In genomic region chr14:51825926-51826325, GRCh38 we compare ENCODE assay signal across 32 cellular contexts.
"Had no signal": no experiment of that assay in that cellular context is flagged by ENCODE, and none has a peak within 500 bp of the region (broad histone marks: within the 10 kb centered on the region; RNA-seq: fewer than 3 reads in every experiment).

No MANE protein-coding gene starts in this region.

- H3K36me3 ChIP-seq: adrenal gland, brain microvascular endothelial cell, breast epithelium, WERI-Rb-1 had no signal

- H3K4me1 ChIP-seq: body of pancreas, breast epithelium had no signal

- H3K27me3 ChIP-seq: adrenal gland, body of pancreas, brain microvascular endothelial cell, breast epithelium had no signal

- H3K4me3 ChIP-seq: adrenal gland, body of pancreas, breast epithelium had no signal

- H3K9me3 ChIP-seq: adrenal gland, body of pancreas, breast epithelium had no signal

- DNase-seq: activated CD4-positive, alpha-beta memory T cell treated with anti-CD3 and anti-CD28 coated beads, Interleukin-2, amount 10 ng/mL, durations not matched to agents 7 days and 5 days; activated CD4-positive, alpha-beta T cell treated with anti-CD3 and anti-CD28 coated beads for 1 hour; activated CD4-positive, alpha-beta T cell treated with anti-CD3 and anti-CD28 coated beads for 36 hours; activated CD4-positive, alpha-beta T cell treated with anti-CD3 and anti-CD28 coated beads for 48 hours; activated CD4-positive, alpha-beta T cell treated with anti-CD3 and anti-CD28 coated beads, Interleukin-2, amount 10 ng/mL, durations not matched to agents 7 days and 5 days; activated CD4-positive, alpha-beta T cell treated with anti-CD3 and anti-CD28 coated beads, Interleukin-2, amount 50 U/mL, for 48 hours; activated CD4-positive, CD25-positive, alpha-beta regulatory T cell; activated CD8-positive, alpha-beta memory T cell treated with anti-CD3 and anti-CD28 coated beads for 24 hours; activated CD8-positive, alpha-beta memory T cell treated with anti-CD3 and anti-CD28 coated beads, Interleukin-2, amount 10 ng/mL, durations not matched to agents 7 days and 5 days; activated CD8-positive, alpha-beta memory T cell treated with anti-CD3 and anti-CD28 coated beads, Interleukin-2, amount 50 U/mL, for 48 hours; activated CD8-positive, alpha-beta T cell treated with anti-CD3 and anti-CD28 coated beads, Interleukin-2, amount 10 ng/mL, durations not matched to agents 7 days and 5 days; activated effector memory CD4-positive, alpha-beta T cell treated with Interleukin-2 at 50 U/mL for 16 hours; activated gamma-delta T cell; activated naive CD4-positive, alpha-beta T cell treated with anti-CD3 and anti-CD28 coated beads, Interleukin-2, amount 50 U/mL, for 16 hours; activated naive CD4-positive, alpha-beta T cell treated with Interleukin-2 at 50 U/mL for 16 hours; activated naive CD8-positive, alpha-beta T cell treated with anti-CD3 and anti-CD28 coated beads for 36 hours; activated T-cell treated with anti-CD3 and anti-CD28 coated beads, Interleukin-2, amount 50 U/mL, for 24 hours; activated T-cell treated with anti-CD3 and anti-CD28 coated beads, Interleukin-2, amount 50 U/mL, for 48 hours; adrenal gland; amniotic stem cell; aorta; body of pancreas; brain microvascular endothelial cell; central memory CD4-positive, alpha-beta T cell; T-helper 1 cell; T-helper 2 cell; T-helper 9 cell; WERI-Rb-1 had no signal

- H3K27ac ChIP-seq: adrenal gland, body of pancreas, brain microvascular endothelial cell, breast epithelium, WERI-Rb-1 had no signal

- ATAC-seq: activated CD4-positive, alpha-beta T cell treated with anti-CD3 and anti-CD28 coated beads for 36 hours; activated CD4-positive, CD25-positive, alpha-beta regulatory T cell treated with anti-CD3 and anti-CD28 coated beads, Interleukin-2, amount 50 U/mL, for 24 hours; activated CD8-positive, alpha-beta memory T cell treated with anti-CD3 and anti-CD28 coated beads, Interleukin-2, amount 10 ng/mL, durations not matched to agents 7 days and 5 days; activated CD8-positive, alpha-beta T cell treated with anti-CD3 and anti-CD28 coated beads, Interleukin-2, amount 10 ng/mL, durations not matched to agents 7 days and 5 days; activated naive CD4-positive, alpha-beta T cell treated with anti-CD3 and anti-CD28 coated beads, Interleukin-2, amount 50 U/mL, for 72 hours; body of pancreas; WTC11 had no signal
